ENCODE assay signal across 13 cellular contexts in genomic region chr12:1810201-1810930, GRCh38. TPM values are rescaled to one million over a fixed set of nuclear protein-coding genes. Genes with fewer than 3 reads are reported as not detected.
A peak's percentile ranks its signal among the peaks of the same experiment; 100 is the strongest.
DNase-seq lines count a peak whose midpoint lies in the region; ATAC-seq and TF ChIP-seq lines count a peak whose summit lies in the region.
"Had no signal": no experiment of that assay in that cellular context is flagged by ENCODE, and none has a peak within 500 bp of the region (broad histone marks: within the 10 kb centered on the region; RNA-seq: fewer than 3 reads in every experiment).

No MANE protein-coding gene starts in this region.

- H3K79me1 ChIP-seq in trophoblast cell (ENCODE audit: low read length): no peaks in the 10 kb centered on the region

- no peak overlapping the region for H2AK5ac ChIP-seq in trophoblast cell (ENCODE audit: low read length)

- H3K9me3 ChIP-seq in trophoblast cell (ENCODE audit: insufficient read depth, low read depth, low read length) (peaks cover 7% of the 10 kb centered on the region), ascending aorta (no peaks in the 10 kb centered on the region), endodermal cell (ENCODE audit: control insufficient read depth, low read length) (no peaks in the 10 kb centered on the region)

- CTCF ChIA-PET in activated naive CD4-positive, alpha-beta T cell treated with anti-CD3 and anti-CD28 coated beads, Interleukin-2, amount 10 ng/mL, durations not matched to agents 7 days and 5 days (lab: Charles Lee): interaction anchor here (0.6 kb wide), 1 partner anchor 130 kb away, joined by 3 read pairs; no protein-coding TSS in a partner anchor

- H3K36me3 Mint-ChIP-seq in activated naive CD4-positive, alpha-beta T cell treated with anti-CD3 and anti-CD28 coated beads, Interleukin-2, amount 10 ng/mL, durations not matched to agents 7 days and 5 days: no peaks in the 10 kb centered on the region
- H3K36me3 Mint-ChIP-seq in central memory CD8-positive, alpha-beta T cell (ENCODE audit: insufficient read depth): peaks cover 1% of the 10 kb centered on the region
- no peaks in the 10 kb centered on the region for H3K36me3 Mint-ChIP-seq in endodermal cell (ENCODE audit: low read depth)

- H3K4me3 ChIP-seq in trophoblast cell (ENCODE audit: low read depth, low read length) (peak overlapping the region; percentile 51), ascending aorta (no peak overlapping the region), endodermal cell (ENCODE audit: low read length) (no peak overlapping the region)

- no peak overlapping the region for H3K4ac ChIP-seq in trophoblast cell (ENCODE audit: low read depth, low read length)

- H4K12ac ChIP-seq in trophoblast cell (ENCODE audit: low read depth, low read length): no peak overlapping the region

- peak overlapping the region; percentile 32 for H3K4me3 Mint-ChIP-seq in activated naive CD4-positive, alpha-beta T cell treated with anti-CD3 and anti-CD28 coated beads, Interleukin-2, amount 10 ng/mL, durations not matched to agents 7 days and 5 days
- peak overlapping the region; percentile 55 for H3K4me3 Mint-ChIP-seq in central memory CD8-positive, alpha-beta T cell
- H3K4me3 Mint-ChIP-seq in endodermal cell: no peak overlapping the region

- peaks cover 18% of the 10 kb centered on the region for H3K27me3 Mint-ChIP-seq in activated naive CD4-positive, alpha-beta T cell treated with anti-CD3 and anti-CD28 coated beads, Interleukin-2, amount 10 ng/mL, durations not matched to agents 7 days and 5 days
- H3K27me3 Mint-ChIP-seq in central memory CD8-positive, alpha-beta T cell: peaks cover 6% of the 10 kb centered on the region
- H3K27me3 Mint-ChIP-seq in endodermal cell (ENCODE audit: insufficient read depth): peaks cover 6% of the 10 kb centered on the region

- no peak overlapping the region for H2BK120ac ChIP-seq in trophoblast cell (ENCODE audit: insufficient read depth, low read length, poor library complexity)

- H4K8ac ChIP-seq in trophoblast cell (ENCODE audit: low read depth, low read length): no peak overlapping the region

- H2BK5ac ChIP-seq in trophoblast cell (ENCODE audit: low read depth, low read length, poor library complexity): no peak overlapping the region

- H3K27ac Mint-ChIP-seq in activated naive CD4-positive, alpha-beta T cell treated with anti-CD3 and anti-CD28 coated beads, Interleukin-2, amount 10 ng/mL, durations not matched to agents 7 days and 5 days: no peak overlapping the region
- H3K27ac Mint-ChIP-seq in central memory CD8-positive, alpha-beta T cell (ENCODE audit: low read depth): no peak overlapping the region
- H3K27ac Mint-ChIP-seq in endodermal cell: no peak overlapping the region

- peaks cover 2% of the 10 kb centered on the region for H3K4me1 Mint-ChIP-seq in activated naive CD4-positive, alpha-beta T cell treated with anti-CD3 and anti-CD28 coated beads, Interleukin-2, amount 10 ng/mL, durations not matched to agents 7 days and 5 days
- no peaks in the 10 kb centered on the region for H3K4me1 Mint-ChIP-seq in central memory CD8-positive, alpha-beta T cell
- H3K4me1 Mint-ChIP-seq in endodermal cell: no peaks in the 10 kb centered on the region

- H3K23ac ChIP-seq in trophoblast cell (ENCODE audit: low read length): peak overlapping the region; percentile 37

- intact Hi-C loops in ascending aorta (cut with DNase I): no loop called here

- H3K27ac ChIP-seq in trophoblast cell (ENCODE audit: low read depth, low read length): no peak overlapping the region
- no peak overlapping the region for H3K27ac ChIP-seq in ascending aorta
- H3K27ac ChIP-seq in endodermal cell (ENCODE audit: low read depth, low read length): no peak overlapping the region
- H3K27ac ChIP-seq: parathyroid adenoma, WERI-Rb-1 had no signal

- no peak overlapping the region for H3K4me2 ChIP-seq in trophoblast cell (ENCODE audit: low read length)

- no peaks in the 10 kb centered on the region for H3K36me3 ChIP-seq in trophoblast cell (ENCODE audit: control insufficient read depth in 1 of 2, insufficient read depth in 2 of 2, low read length in 2 of 2)
- H3K36me3 ChIP-seq in ascending aorta: no peaks in the 10 kb centered on the region
- H3K36me3 ChIP-seq in endodermal cell (ENCODE audit: control insufficient read depth, insufficient read depth, low read length): no peaks in the 10 kb centered on the region
- H3K36me3 ChIP-seq: WERI-Rb-1 had no signal

- DNase-seq in activated naive CD4-positive, alpha-beta T cell treated with anti-CD3 and anti-CD28 coated beads, Interleukin-2, amount 10 ng/mL, durations not matched to agents 7 days and 5 days: no peak
- DNase-seq in activated naive CD4-positive, alpha-beta T cell (lab: John Stamatoyannopoulos, UW): no peak
- peak; percentile 68 for DNase-seq in SW480 (ENCODE audit: low spot score)
- no peak for DNase-seq in central memory CD8-positive, alpha-beta T cell (ENCODE audit: low spot score in 2 of 2)
- no peak for DNase-seq in trophoblast cell
- DNase-seq in ascending aorta (ENCODE audit: low spot score in 2 of 2): no peak
- no peak for DNase-seq in middle frontal gyrus (ENCODE audit: extremely low spot score, low spot score)
- DNase-seq in endodermal cell: no peak
- DNase-seq: Kasumi-1, WERI-Rb-1 had no signal

- ATAC-seq in central memory CD8-positive, alpha-beta T cell (replicated peaks; ENCODE audit: extremely low read depth, poor library complexity, severe bottlenecking): no peak
- ATAC-seq: Panc1 had no signal

- H3K18ac ChIP-seq in trophoblast cell (ENCODE audit: low read length): no peak overlapping the region

- H4K91ac ChIP-seq in trophoblast cell (ENCODE audit: low read depth, low read length): no peak overlapping the region

- H3K9ac ChIP-seq in trophoblast cell (ENCODE audit: low read length) (no peak overlapping the region), endodermal cell (ENCODE audit: extremely low read depth, low read length, poor library complexity, severe bottlenecking) (no peak overlapping the region)
- H3K9ac ChIP-seq: parathyroid adenoma had no signal

- H3K79me2 ChIP-seq in trophoblast cell (ENCODE audit: control insufficient read depth, insufficient read depth, low read length, poor library complexity): no peaks in the 10 kb centered on the region
- H3K79me2 ChIP-seq: parathyroid adenoma had no signal

- peaks cover 0 to 5% of the 10 kb centered on the region in 2 experiments for H3K4me1 ChIP-seq in trophoblast cell (ENCODE audit: control insufficient read depth in 1 of 2, insufficient read depth in 2 of 2, low read length in 2 of 2)
- H3K4me1 ChIP-seq in ascending aorta: peaks cover 0 to 4% of the 10 kb centered on the region in 2 donors
- H3K4me1 ChIP-seq in endodermal cell (ENCODE audit: control insufficient read depth, insufficient read depth, low read length): no peaks in the 10 kb centered on the region
- H3K4me1 ChIP-seq: parathyroid adenoma had no signal

- H2BK12ac ChIP-seq in trophoblast cell (ENCODE audit: low read length): no peak overlapping the region

- no peaks in the 10 kb centered on the region for H3K27me3 ChIP-seq in trophoblast cell (ENCODE audit: insufficient read depth, low read length)
- no peaks in the 10 kb centered on the region for H3K27me3 ChIP-seq in ascending aorta
- no peaks in the 10 kb centered on the region for H3K27me3 ChIP-seq in endodermal cell (ENCODE audit: control insufficient read depth, insufficient read depth, low read length, poor library complexity, severe bottlenecking)

- no peak overlapping the region for H2AFZ ChIP-seq in trophoblast cell (ENCODE audit: insufficient read depth, low read length, poor library complexity)
- H2AFZ ChIP-seq: parathyroid adenoma had no signal

- TF ChIP-seq CTCF in ascending aorta (IDR thresholded peaks at IDR 0.05) (no peak), endodermal cell (conservative IDR thresholded peaks at IDR 0.05) (no peak)

- H3K14ac ChIP-seq in trophoblast cell (ENCODE audit: low read length): no peak overlapping the region

- H3K9me3 Mint-ChIP-seq in activated naive CD4-positive, alpha-beta T cell treated with anti-CD3 and anti-CD28 coated beads, Interleukin-2, amount 10 ng/mL, durations not matched to agents 7 days and 5 days: no peaks in the 10 kb centered on the region
- H3K9me3 Mint-ChIP-seq in central memory CD8-positive, alpha-beta T cell: no peaks in the 10 kb centered on the region
- no peaks in the 10 kb centered on the region for H3K9me3 Mint-ChIP-seq in endodermal cell

- WGBS in trophoblast cell (ENCODE audit: extremely low coverage, insufficient coverage, insufficient read length): no CpG with 5 or more reads among the region's 21 CpGs
- 88 to 92% methylated on average over 8 to 19 of the region's 21 CpGs for WGBS in endodermal cell (ENCODE audit: insufficient coverage in 1 of 2, insufficient read length in 1 of 2), 2 experiments

RNA-seq across cellular contexts. Expression of gene LRTM2, which starts 10.0 kb away (rescaled TPM):
- 0.04 and 0.07 TPM in 2 replicates for polyA plus RNA-seq in trophoblast cell (2013)
- total RNA-seq in ascending aorta (not detected), endodermal cell (under 1 TPM; 0.40 TPM)
- polyA plus RNA-seq in endodermal cell (2013, experiment 1 of 2): 0.25 TPM
- not detected for polyA plus RNA-seq in endodermal cell (2013, experiment 2 of 2)
- total RNA-seq: lower leg skin had no signal
